ENCODE assay signal across 1 cellular context in genomic region chr14:72182773-72183432, GRCh38.
A peak's percentile ranks its signal among the peaks of the same experiment; 100 is the strongest.
TF ChIP-seq lines count a peak whose summit lies in the region.

No MANE protein-coding gene starts in this region.

TF ChIP-seq in GM12878, 131 proteins besides CTCF, POLR2A, EP300 and RAD21 (continued from another document and continues in another):
- TF ChIP-seq, protein P1, sequence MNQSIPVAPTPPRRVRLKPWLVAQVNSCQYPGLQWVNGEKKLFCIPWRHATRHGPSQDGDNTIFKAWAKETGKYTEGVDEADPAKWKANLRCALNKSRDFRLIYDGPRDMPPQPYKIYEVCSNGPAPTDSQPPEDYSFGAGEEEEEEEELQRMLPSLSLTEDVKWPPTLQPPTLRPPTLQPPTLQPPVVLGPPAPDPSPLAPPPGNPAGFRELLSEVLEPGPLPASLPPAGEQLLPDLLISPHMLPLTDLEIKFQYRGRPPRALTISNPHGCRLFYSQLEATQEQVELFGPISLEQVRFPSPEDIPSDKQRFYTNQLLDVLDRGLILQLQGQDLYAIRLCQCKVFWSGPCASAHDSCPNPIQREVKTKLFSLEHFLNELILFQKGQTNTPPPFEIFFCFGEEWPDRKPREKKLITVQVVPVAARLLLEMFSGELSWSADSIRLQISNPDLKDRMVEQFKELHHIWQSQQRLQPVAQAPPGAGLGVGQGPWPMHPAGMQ (IDR thresholded peaks at IDR 0.05; ENCODE audit: borderline replicate concordance) = no peak
- TF ChIP-seq HCFC1 (IDR thresholded peaks at IDR 0.05; ENCODE audit: low read length) (no peak), CUX1 (IDR thresholded peaks at IDR 0.05; ENCODE audit: insufficient replicate concordance, low read depth, low read length) (no peak), RELB (IDR thresholded peaks at IDR 0.05; ENCODE audit: low read depth) (peak; percentile 45; the same call in 1 of the 2 replicates), POLR2AphosphoS2 (IDR thresholded peaks at IDR 0.05; ENCODE audit: low read depth, low read length) (no peak), TBL1XR1 (IDR thresholded peaks at IDR 0.05; ENCODE audit: low read depth, low read length) (no peak), E4F1 (IDR thresholded peaks at IDR 0.05; ENCODE audit: borderline replicate concordance, partially characterized antibody) (no peak), KDM1A (IDR thresholded peaks at IDR 0.05; ENCODE audit: borderline replicate concordance) (no peak), RELA (IDR thresholded peaks at IDR 0.05; ENCODE audit: borderline replicate concordance, partially characterized antibody) (no peak), HDGF (IDR thresholded peaks at IDR 0.05) (no peak), NBN (IDR thresholded peaks at IDR 0.05) (0 out of 2 replicates have a peak, but pooled peaks have one; percentile 36), ZBTB40 (IDR thresholded peaks at IDR 0.05; ENCODE audit: borderline replicate concordance) (no peak), SREBF1 (IDR thresholded peaks at IDR 0.05; ENCODE audit: low read length) (no peak), ZNF207 (IDR thresholded peaks at IDR 0.05; ENCODE audit: borderline replicate concordance) (no peak), NFIC (IDR thresholded peaks at IDR 0.05; ENCODE audit: low read depth, low read length) (peak; percentile 57; the same call in 1 of the 2 replicates), SREBF2 (IDR thresholded peaks at IDR 0.05; ENCODE audit: low read length) (no peak), KLF5 (IDR thresholded peaks at IDR 0.05; ENCODE audit: partially characterized antibody) (no peak), EZH2 (IDR thresholded peaks at IDR 0.05; ENCODE audit: borderline replicate concordance, control insufficient read depth, low read depth, low read length) (no peak), NR2C2 (IDR thresholded peaks at IDR 0.05; ENCODE audit: borderline replicate concordance, control insufficient read depth, insufficient read length, low read depth) (no peak), MTA2 (IDR thresholded peaks at IDR 0.05; ENCODE audit: low read depth) (0 out of 2 replicates have a peak, but pooled peaks have one; percentile 35), FOXK2 (IDR thresholded peaks at IDR 0.05) (no peak), NR2F1 (conservative IDR thresholded peaks at IDR 0.05) (no peak), ZNF592 (IDR thresholded peaks at IDR 0.05) (no peak), ELK1 (IDR thresholded peaks at IDR 0.05; ENCODE audit: low read depth, low read length) (no peak), TAF1 (IDR thresholded peaks at IDR 0.05; ENCODE audit: borderline replicate concordance, low read depth, low read length) (no peak)
- TF ChIP-seq, protein P2, sequence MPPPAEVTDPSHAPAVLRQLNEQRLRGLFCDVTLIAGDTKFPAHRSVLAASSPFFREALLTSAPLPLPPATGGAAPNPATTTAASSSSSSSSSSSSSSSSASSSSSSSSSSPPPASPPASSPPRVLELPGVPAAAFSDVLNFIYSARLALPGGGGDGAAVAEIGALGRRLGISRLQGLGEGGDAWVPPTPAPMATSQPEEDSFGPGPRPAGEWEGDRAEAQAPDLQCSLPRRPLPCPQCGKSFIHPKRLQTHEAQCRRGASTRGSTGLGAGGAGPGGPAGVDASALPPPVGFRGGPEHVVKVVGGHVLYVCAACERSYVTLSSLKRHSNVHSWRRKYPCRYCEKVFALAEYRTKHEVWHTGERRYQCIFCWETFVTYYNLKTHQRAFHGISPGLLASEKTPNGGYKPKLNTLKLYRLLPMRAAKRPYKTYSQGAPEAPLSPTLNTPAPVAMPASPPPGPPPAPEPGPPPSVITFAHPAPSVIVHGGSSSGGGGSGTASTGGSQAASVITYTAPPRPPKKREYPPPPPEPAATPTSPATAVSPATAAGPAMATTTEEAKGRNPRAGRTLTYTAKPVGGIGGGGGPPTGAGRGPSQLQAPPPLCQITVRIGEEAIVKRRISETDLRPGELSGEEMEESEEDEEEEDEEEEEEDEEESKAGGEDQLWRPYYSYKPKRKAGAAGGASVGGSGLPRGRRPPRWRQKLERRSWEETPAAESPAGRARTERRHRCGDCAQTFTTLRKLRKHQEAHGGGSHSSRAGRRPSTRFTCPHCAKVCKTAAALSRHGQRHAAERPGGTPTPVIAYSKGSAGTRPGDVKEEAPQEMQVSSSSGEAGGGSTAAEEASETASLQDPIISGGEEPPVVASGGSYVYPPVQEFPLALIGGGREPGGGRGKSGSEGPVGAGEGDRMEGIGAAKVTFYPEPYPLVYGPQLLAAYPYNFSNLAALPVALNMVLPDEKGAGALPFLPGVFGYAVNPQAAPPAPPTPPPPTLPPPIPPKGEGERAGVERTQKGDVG (CRISPR knock-in tag; IDR thresholded peaks at IDR 0.05) = no peak
- TF ChIP-seq, protein P3, sequence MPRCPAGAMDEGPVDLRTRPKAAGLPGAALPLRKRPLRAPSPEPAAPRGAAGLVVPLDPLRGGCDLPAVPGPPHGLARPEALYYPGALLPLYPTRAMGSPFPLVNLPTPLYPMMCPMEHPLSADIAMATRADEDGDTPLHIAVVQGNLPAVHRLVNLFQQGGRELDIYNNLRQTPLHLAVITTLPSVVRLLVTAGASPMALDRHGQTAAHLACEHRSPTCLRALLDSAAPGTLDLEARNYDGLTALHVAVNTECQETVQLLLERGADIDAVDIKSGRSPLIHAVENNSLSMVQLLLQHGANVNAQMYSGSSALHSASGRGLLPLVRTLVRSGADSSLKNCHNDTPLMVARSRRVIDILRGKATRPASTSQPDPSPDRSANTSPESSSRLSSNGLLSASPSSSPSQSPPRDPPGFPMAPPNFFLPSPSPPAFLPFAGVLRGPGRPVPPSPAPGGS (IDR thresholded peaks at IDR 0.05; ENCODE audit: borderline replicate concordance, insufficient read depth, low read depth, low read length, poor library complexity, severe bottlenecking) = peak; percentile 8
